16 cellular contexts compared by ENCODE assay signal in the genomic region with DNA sequence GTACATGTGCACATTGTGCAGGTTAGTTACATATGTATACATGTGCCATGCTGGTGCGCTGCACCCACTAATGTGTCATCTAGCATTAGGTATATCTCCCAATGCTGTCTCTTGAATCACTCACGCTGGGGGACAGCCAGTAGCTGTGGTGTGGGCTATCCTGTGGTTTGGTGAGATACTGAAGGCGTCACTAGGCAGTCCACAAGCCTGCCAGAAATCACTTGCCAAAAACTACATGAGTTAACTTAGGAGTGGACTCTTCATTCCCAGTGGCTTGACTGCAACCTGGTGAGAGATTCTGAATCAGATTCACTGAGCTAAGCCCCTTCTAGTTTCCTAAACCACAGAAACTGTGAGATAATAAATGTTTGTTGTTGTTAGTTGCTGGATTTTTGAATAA.
A peak's percentile ranks its signal among the peaks of the same experiment; 100 is the strongest.
DNase-seq lines count a peak whose midpoint lies in the region; ATAC-seq, FAIRE-seq and TF ChIP-seq lines count a peak whose summit lies in the region.
"Had no signal": no experiment of that assay in that cellular context is flagged by ENCODE, and none has a peak within 500 bp of the region (broad histone marks: within the 10 kb centered on the region; RNA-seq: fewer than 3 reads in every experiment).

No MANE protein-coding gene starts in this region.

- H3K79me1 ChIP-seq in IMR-90 (ENCODE audit: low read depth in 1 of 2, low read length in 2 of 2) = no peaks in the 10 kb centered on the region

- H3K36me3 ChIP-seq in IMR-90 (ENCODE audit: control insufficient read depth, insufficient read depth, low read length) (no peaks in the 10 kb centered on the region), K562 (ENCODE audit: control insufficient read depth, insufficient read depth, low read length) (no peaks in the 10 kb centered on the region)
- H3K36me3 ChIP-seq: neural progenitor cell had no signal

- no peak overlapping the region for H2AFZ ChIP-seq in IMR-90 (replicated peaks; ENCODE audit: low read length, poor library complexity)
- peak overlapping the region; percentile 18; the same call in 1 of the 2 replicates for H2AFZ ChIP-seq in K562 (ENCODE audit: low read depth, low read length)
- H2AFZ ChIP-seq: neural progenitor cell had no signal

- H4K91ac ChIP-seq in IMR-90 (ENCODE audit: insufficient read depth, low read depth, low read length) = no peak overlapping the region

- no peak overlapping the region for H2AK5ac ChIP-seq in IMR-90 (ENCODE audit: low read depth, low read length)

- no peak for ATAC-seq in IMR-90 (ENCODE audit: low read depth)
- peak; percentile 50 for ATAC-seq in K562
- peak; percentile 82 for ATAC-seq in left lobe of liver
- ATAC-seq: right cardiac atrium, T-helper 17 cell had no signal

- no peak overlapping the region for H2BK20ac ChIP-seq in IMR-90 (ENCODE audit: low read depth, low read length)

- H3K18ac ChIP-seq in IMR-90 (ENCODE audit: low read depth, low read length) = no peak overlapping the region

- POLR2A ChIA-PET in IMR-90 (lab: Charles Lee; ENCODE audit: unreplicated experiment) = interaction anchor here (0.6 kb wide), 2 partner anchors 491 to 850 kb away, joined by 3 to 4 read pairs; no protein-coding TSS in a partner anchor
- POLR2A ChIA-PET in K562 (lab: Yijun Ruan, JAX) = interaction anchor here (0.7 to 1.4 kb wide), 3 partner anchors 10 to 25 kb away, joined by 3 to 4 read pairs (median 3); no protein-coding TSS in a partner anchor

- dilution Hi-C loops in IMR-90 (cut with HindIII; ENCODE audit: low sequenced_read_pairs, unreplicated experiment) = no loop called here

- no peak overlapping the region for H3K9ac ChIP-seq in IMR-90 (ENCODE audit: low read depth, low read length)
- no peak overlapping the region; a peak in 1 of 4 replicates for H3K9ac ChIP-seq in K562 (ENCODE audit: insufficient read depth in 1 of 2, low read depth in 2 of 2, low read length in 2 of 2)
- H3K9ac ChIP-seq: neural progenitor cell had no signal

- no peak overlapping the region for H3K56ac ChIP-seq in IMR-90 (ENCODE audit: extremely low read depth, insufficient read depth, low read length)

- in situ Hi-C loops in IMR-90 (cut with MboI; ENCODE audit: low sequenced_read_pairs) (loop anchor here (25.0 kb wide), 1 partner anchor 774 kb away; no protein-coding TSS in a partner anchor), K562 (cut with MboI) (no loop called here)

- no peak overlapping the region for H2BK5ac ChIP-seq in IMR-90 (ENCODE audit: low read depth, low read length, poor library complexity, severe bottlenecking)

- intact Hi-C loops in IMR-90 (cut with micrococcal nuclease) = no loop called here
- intact Hi-C loops in K562 (cut with micrococcal nuclease) = no loop called here

- FAIRE-seq in K562 (lab: Jason Lieb, UNC) = no peak

- no peak overlapping the region for H4K8ac ChIP-seq in IMR-90 (ENCODE audit: low read depth in 2 of 2, low read length in 2 of 2)

- no peak overlapping the region for H2AK9ac ChIP-seq in IMR-90 (replicated peaks; ENCODE audit: low read depth, low read length, poor library complexity)

- H3K79me2 ChIP-seq in K562 (ENCODE audit: control insufficient read depth, insufficient read depth, low read length) = no peaks in the 10 kb centered on the region

- no peak overlapping the region for H3K23ac ChIP-seq in IMR-90 (ENCODE audit: low read depth, low read length)

- H3K4me2 ChIP-seq in IMR-90 (ENCODE audit: low read depth, low read length) (no peak overlapping the region), K562 (ENCODE audit: insufficient read depth, low read length) (no peak overlapping the region)

- no peak overlapping the region for H3K4ac ChIP-seq in IMR-90 (ENCODE audit: low read depth, low read length)

- H3K27ac ChIP-seq in IMR-90 (ENCODE audit: insufficient read depth, low read length) = no peak overlapping the region
- H3K27ac ChIP-seq in K562 (ENCODE audit: extremely low read depth, low read depth, low read length) = no peak overlapping the region
- H3K27ac ChIP-seq in coronary artery = no peak overlapping the region
- H3K27ac ChIP-seq: HL-60, neural progenitor cell had no signal

- no CpG with 5 or more reads among the region's 3 CpGs for WGBS in IMR-90 (ENCODE audit: extremely low coverage in 2 of 2, insufficient read length in 1 of 2), 2 experiments
- 13% methylated on average over 2 of the region's 3 CpGs for WGBS in K562 (ENCODE audit: insufficient coverage, low coverage, missing lambda C conversion rate)

- H3K27me3 ChIP-seq in IMR-90 (ENCODE audit: control insufficient read depth, insufficient read depth, low read length) (no peaks in the 10 kb centered on the region), K562 (ENCODE audit: control insufficient read depth in 2 of 2, insufficient read depth in 2 of 2, low read length in 2 of 2) (no peaks in the 10 kb centered on the region)
- H3K27me3 ChIP-seq: neural progenitor cell had no signal

- H3K9me1 ChIP-seq in IMR-90 (ENCODE audit: insufficient read depth, low read length) = no peaks in the 10 kb centered on the region
- H3K9me1 ChIP-seq in K562 (ENCODE audit: control insufficient read depth, insufficient read depth, low read length) = no peaks in the 10 kb centered on the region

- H3K4me1 ChIP-seq in IMR-90 (ENCODE audit: control insufficient read depth, insufficient read depth, low read length) (no peaks in the 10 kb centered on the region), K562 (replicated peaks in 1 of 2; ENCODE audit: control insufficient read depth in 2 of 2, insufficient read depth in 2 of 2, low read length in 2 of 2) (peaks cover 10 to 22% of the 10 kb centered on the region in 2 experiments)

- H4K20me1 ChIP-seq in IMR-90 (ENCODE audit: insufficient read depth, low read length) = no peaks in the 10 kb centered on the region
- H4K20me1 ChIP-seq in K562 (replicated peaks; ENCODE audit: control insufficient read depth, insufficient read depth, low read length) = no peaks in the 10 kb centered on the region

- CTCF ChIA-PET in IMR-90 (lab: Yijun Ruan, JAX) = no interaction called here
- CTCF ChIA-PET in K562 (lab: Yijun Ruan, JAX; ENCODE audit: low intra/inter-chr PET ratio) = no interaction called here

- TF ChIP-seq RAD21 in IMR-90 (IDR thresholded peaks at IDR 0.05; ENCODE audit: low read length) (no peak), K562 (CRISPR knock-in tag; conservative IDR thresholded peaks at IDR 0.05 in 1 of 2, IDR thresholded peaks at IDR 0.05 in 1 of 2) (no peak)

- H3K9me3 ChIP-seq in IMR-90 (ENCODE audit: control insufficient read depth, insufficient read depth, low read length) (no peaks in the 10 kb centered on the region), K562 (replicated peaks; ENCODE audit: control insufficient read depth, insufficient read depth, low read depth, low read length) (0 out of 2 replicates have a peak, but pooled peaks cover 2% of the 10 kb centered on the region)

- no peak for TF ChIP-seq EP300 in K562 (IDR thresholded peaks at IDR 0.05; ENCODE audit: low read length)

- no peak overlapping the region for H3K4me3 ChIP-seq in IMR-90 (ENCODE audit: insufficient read depth, low read depth, low read length)
- H3K4me3 ChIP-seq in K562 = no peak overlapping the region
- no peak overlapping the region for H3K4me3 ChIP-seq in coronary artery
- H3K4me3 ChIP-seq: neural progenitor cell had no signal

- H4K5ac ChIP-seq in IMR-90 (ENCODE audit: low read depth, low read length) = no peak overlapping the region

- H3K14ac ChIP-seq in IMR-90 (replicated peaks; ENCODE audit: low read depth, low read length) = no peak overlapping the region

- no peak for TF ChIP-seq POLR2A in IMR-90 (IDR thresholded peaks at IDR 0.05; ENCODE audit: low read depth, low read length)
- TF ChIP-seq POLR2A in K562 (conservative IDR thresholded peaks at IDR 0.05) = no peak

- DNase-seq in GM04503 (ENCODE audit: low read depth) (peak; percentile 43), IMR-90 (peak; percentile 10), K562 (ENCODE audit: extremely low read depth in 1 of 4, low spot score in 3 of 4) (peak; percentile 30 to 46 (median 38)), left lobe of liver (ENCODE audit: low spot score) (peak; percentile 48), NCI-H2196 treated with DMSO at 0.1 percent for 48 hours (lab: John Stamatoyannopoulos, UW; ENCODE audit: unreplicated experiment) (no peak), NCI-H2029 (lab: John Stamatoyannopoulos, UW) (no peak), coronary artery (ENCODE audit: low spot score) (no peak)
- DNase-seq: activated gamma-delta T cell treated with Interleukin-2 at 50 U/mL for 16 hours; H9; NCI-H2107; NCI-H774; stimulated activated naive CD4-positive, alpha-beta T cell; T-helper 17 cell had no signal

- BruUV-seq in IMR-90 (replicated peaks; lab: Mats Ljungman, UMichigan) = no TSS peak
- no TSS peak for BruUV-seq in K562 (replicated peaks; lab: Mats Ljungman, UMichigan)

- no peak for TF ChIP-seq CTCF in IMR-90 (conservative IDR thresholded peaks at IDR 0.05; ENCODE audit: low read depth, low read length)
- TF ChIP-seq CTCF in K562 (IDR thresholded peaks at IDR 0.05 in 2 of 3, conservative IDR thresholded peaks at IDR 0.05 in 1 of 3; ENCODE audit: insufficient read depth in 2 of 3, low read depth in 1 of 3, low read length in 3 of 3) = no peak
- TF ChIP-seq CTCF in coronary artery (IDR thresholded peaks at IDR 0.05) = no peak

- no peak overlapping the region for H2BK15ac ChIP-seq in IMR-90 (ENCODE audit: low read depth, low read length)

- no peak overlapping the region for H2BK120ac ChIP-seq in IMR-90 (ENCODE audit: low read depth, low read length)

TF ChIP-seq in IMR-90, 13 proteins besides CTCF, POLR2A, EP300 and RAD21:
- no peak for TF ChIP-seq CEBPB (IDR thresholded peaks at IDR 0.05; ENCODE audit: low read depth, low read length)
- no peak for TF ChIP-seq MAZ (IDR thresholded peaks at IDR 0.05; ENCODE audit: borderline replicate concordance, low read depth, low read length)

TF ChIP-seq in K562, 482 proteins besides CTCF, POLR2A, EP300 and RAD21 (continues in another document):
- TF ChIP-seq ARID1B (IDR thresholded peaks at IDR 0.05) = peak; percentile 18; the same call in 1 of the 2 replicates
- TF ChIP-seq ZNF175 (CRISPR knock-in tag; IDR thresholded peaks at IDR 0.05; ENCODE audit: low read depth) = no peak
- TF ChIP-seq, protein P1, sequence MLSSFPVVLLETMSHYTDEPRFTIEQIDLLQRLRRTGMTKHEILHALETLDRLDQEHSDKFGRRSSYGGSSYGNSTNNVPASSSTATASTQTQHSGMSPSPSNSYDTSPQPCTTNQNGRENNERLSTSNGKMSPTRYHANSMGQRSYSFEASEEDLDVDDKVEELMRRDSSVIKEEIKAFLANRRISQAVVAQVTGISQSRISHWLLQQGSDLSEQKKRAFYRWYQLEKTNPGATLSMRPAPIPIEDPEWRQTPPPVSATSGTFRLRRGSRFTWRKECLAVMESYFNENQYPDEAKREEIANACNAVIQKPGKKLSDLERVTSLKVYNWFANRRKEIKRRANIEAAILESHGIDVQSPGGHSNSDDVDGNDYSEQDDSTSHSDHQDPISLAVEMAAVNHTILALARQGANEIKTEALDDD (IDR thresholded peaks at IDR 0.05) = 0 out of 2 replicates have a peak, but pooled peaks have one; percentile 36
- 0 out of 2 replicates have a peak, but pooled peaks have one; percentile 0 for TF ChIP-seq ZNF384 (IDR thresholded peaks at IDR 0.05; ENCODE audit: low read depth, low read length)
- TF ChIP-seq IFI16 (CRISPR knock-in tag; IDR thresholded peaks at IDR 0.05) = no peak
- TF ChIP-seq MEIS2 (IDR thresholded peaks at IDR 0.05; ENCODE audit: partially characterized antibody) = peak; percentile 36

Comparison
In these comparisons a context has a peak if more than half of its experiments do, and no peak if none do; other contexts are left out.
1. DNase-seq: peak in GM04503 (single experiment), IMR-90 (single experiment), K562 (4 of 4) and left lobe of liver (single experiment); none in NCI-H2196 treated with DMSO at 0.1 percent for 48 hours (single experiment), NCI-H2029 (single experiment) and coronary artery (single experiment).